In the genomic region with DNA sequence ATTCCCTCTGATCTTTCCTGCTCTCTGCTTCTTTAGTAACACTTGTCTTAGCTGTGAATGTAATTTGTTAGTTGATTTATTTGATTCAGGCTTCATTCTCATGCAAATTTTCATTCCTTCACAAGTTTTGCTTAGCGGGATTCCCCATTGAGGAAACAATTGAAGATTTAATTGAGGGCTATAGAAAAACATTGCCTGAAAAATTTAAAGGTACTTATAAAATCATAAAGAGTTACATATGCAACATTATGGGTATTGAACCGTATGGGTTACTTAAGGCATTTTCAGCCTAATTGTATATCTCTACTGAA, we compare ENCODE assay signal across 1 cellular context.
TF ChIP-seq lines count a peak whose summit lies in the region.

No MANE protein-coding gene starts in this region.

TF ChIP-seq in WTC11, 78 proteins besides CTCF, POLR2A, EP300 and RAD21 (continued from another document):
- TF ChIP-seq, protein P1, sequence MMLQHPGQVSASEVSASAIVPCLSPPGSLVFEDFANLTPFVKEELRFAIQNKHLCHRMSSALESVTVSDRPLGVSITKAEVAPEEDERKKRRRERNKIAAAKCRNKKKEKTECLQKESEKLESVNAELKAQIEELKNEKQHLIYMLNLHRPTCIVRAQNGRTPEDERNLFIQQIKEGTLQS (CRISPR knock-in tag; conservative IDR thresholded peaks at IDR 0.05): no peak
- TF ChIP-seq, protein P2, sequence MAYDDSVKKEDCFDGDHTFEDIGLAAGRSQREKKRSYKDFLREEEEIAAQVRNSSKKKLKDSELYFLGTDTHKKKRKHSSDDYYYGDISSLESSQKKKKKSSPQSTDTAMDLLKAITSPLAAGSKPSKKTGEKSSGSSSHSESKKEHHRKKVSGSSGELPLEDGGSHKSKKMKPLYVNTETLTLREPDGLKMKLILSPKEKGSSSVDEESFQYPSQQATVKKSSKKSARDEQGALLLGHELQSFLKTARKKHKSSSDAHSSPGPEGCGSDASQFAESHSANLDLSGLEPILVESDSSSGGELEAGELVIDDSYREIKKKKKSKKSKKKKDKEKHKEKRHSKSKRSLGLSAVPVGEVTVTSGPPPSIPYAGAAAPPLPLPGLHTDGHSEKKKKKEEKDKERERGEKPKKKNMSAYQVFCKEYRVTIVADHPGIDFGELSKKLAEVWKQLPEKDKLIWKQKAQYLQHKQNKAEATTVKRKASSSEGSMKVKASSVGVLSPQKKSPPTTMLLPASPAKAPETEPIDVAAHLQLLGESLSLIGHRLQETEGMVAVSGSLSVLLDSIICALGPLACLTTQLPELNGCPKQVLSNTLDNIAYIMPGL (CRISPR knock-in tag; IDR thresholded peaks at IDR 0.05): no peak
- TF ChIP-seq TP53 (CRISPR knock-in tag; IDR thresholded peaks at IDR 0.05) (no peak), FOXK1 (CRISPR knock-in tag; IDR thresholded peaks at IDR 0.05) (no peak)
